ENCODE assay signal across 2 cellular contexts in the genomic region with DNA sequence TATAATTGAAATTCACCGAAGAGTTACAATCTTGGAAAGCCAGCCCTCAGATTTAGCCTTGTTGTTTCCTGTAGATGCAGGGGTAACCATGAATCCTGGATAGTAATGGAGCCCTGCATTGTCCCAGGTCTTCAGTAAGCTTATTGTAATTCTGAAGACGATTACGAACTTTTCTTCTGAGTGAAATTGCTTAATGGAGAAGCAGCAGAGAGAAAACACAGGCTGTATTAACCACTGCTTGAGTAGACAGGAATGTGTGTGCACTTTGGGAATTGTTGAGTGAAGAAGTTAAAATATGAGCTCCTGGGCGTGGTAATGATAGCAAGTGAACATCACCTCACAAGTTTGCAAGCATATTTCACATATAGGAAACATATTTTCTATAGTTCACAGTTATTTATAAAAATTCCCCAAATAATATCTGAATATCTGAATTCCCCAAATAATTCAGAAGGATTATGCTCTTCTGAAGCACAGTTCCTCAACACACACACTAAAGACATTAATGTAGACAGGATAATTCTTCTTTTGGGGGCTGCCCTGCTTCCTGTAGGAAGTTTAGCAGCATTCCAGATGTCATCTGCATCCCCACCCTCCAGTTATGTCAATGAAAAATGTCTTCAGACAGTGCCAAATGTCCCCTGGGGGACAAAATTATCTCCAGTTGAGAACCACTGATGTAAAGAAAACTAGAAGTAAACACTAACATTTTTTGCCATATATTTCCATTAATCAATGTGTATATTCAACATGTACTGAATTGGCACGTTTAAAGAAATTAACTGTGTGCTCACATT.
TF ChIP-seq lines count a peak whose summit lies in the region.

No MANE protein-coding gene starts in this region.

TF ChIP-seq in A549, 52 proteins besides CTCF, POLR2A, EP300 and RAD21:
- TF ChIP-seq TP53 (CRISPR knock-in tag; IDR thresholded peaks at IDR 0.05), result no peak
- TF ChIP-seq ZNF302 (CRISPR knock-in tag; IDR thresholded peaks at IDR 0.05), result no peak
- no peak for TF ChIP-seq HDAC2 (IDR thresholded peaks at IDR 0.05)
- TF ChIP-seq, protein P1, sequence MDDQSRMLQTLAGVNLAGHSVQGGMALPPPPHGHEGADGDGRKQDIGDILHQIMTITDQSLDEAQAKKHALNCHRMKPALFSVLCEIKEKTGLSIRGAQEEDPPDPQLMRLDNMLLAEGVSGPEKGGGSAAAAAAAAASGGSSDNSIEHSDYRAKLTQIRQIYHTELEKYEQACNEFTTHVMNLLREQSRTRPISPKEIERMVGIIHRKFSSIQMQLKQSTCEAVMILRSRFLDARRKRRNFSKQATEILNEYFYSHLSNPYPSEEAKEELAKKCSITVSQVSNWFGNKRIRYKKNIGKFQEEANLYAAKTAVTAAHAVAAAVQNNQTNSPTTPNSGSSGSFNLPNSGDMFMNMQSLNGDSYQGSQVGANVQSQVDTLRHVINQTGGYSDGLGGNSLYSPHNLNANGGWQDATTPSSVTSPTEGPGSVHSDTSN (IDR thresholded peaks at IDR 0.05), result no peak
- TF ChIP-seq ATOH8 (CRISPR knock-in tag; IDR thresholded peaks at IDR 0.05; ENCODE audit: low read depth), result no peak
- no peak for TF ChIP-seq HMGXB4 (CRISPR knock-in tag; IDR thresholded peaks at IDR 0.05; ENCODE audit: borderline replicate concordance)
- TF ChIP-seq FOSL2 (IDR thresholded peaks at IDR 0.05), result no peak
- TF ChIP-seq FOSL2 (CRISPR knock-in tag; IDR thresholded peaks at IDR 0.05), result no peak
- no peak for TF ChIP-seq HOXB13 (CRISPR knock-in tag; IDR thresholded peaks at IDR 0.05; ENCODE audit: low read depth)
- TF ChIP-seq ELK1 (IDR thresholded peaks at IDR 0.05; ENCODE audit: low read depth, low read length), result no peak
- no peak for TF ChIP-seq SMC3 (IDR thresholded peaks at IDR 0.05)
- TF ChIP-seq TFCP2L1 (CRISPR knock-in tag; IDR thresholded peaks at IDR 0.05), result no peak
- no peak for TF ChIP-seq HEYL (CRISPR knock-in tag; IDR thresholded peaks at IDR 0.05)

TF ChIP-seq in endothelial cell of umbilical vein, 7 proteins besides CTCF, POLR2A, EP300 and RAD21:
- TF ChIP-seq EZH2 (IDR thresholded peaks at IDR 0.05; ENCODE audit: borderline replicate concordance, low read depth, low read length, severe bottlenecking) (no peak), MYC (IDR thresholded peaks at IDR 0.05; ENCODE audit: low read depth, low read length) (no peak), JUN (IDR thresholded peaks at IDR 0.05; ENCODE audit: borderline replicate concordance, insufficient read depth, insufficient read length, low read depth) (no peak), POLR2AphosphoS5 (IDR thresholded peaks at IDR 0.05; ENCODE audit: insufficient read depth, low read depth, low read length) (no peak), GATA2 (IDR thresholded peaks at IDR 0.05; ENCODE audit: insufficient read depth, insufficient read length, low read depth, low read length) (no peak), FOS (IDR thresholded peaks at IDR 0.05; ENCODE audit: borderline replicate concordance, insufficient read depth, low read length) (no peak)
- TF ChIP-seq, protein P2, sequence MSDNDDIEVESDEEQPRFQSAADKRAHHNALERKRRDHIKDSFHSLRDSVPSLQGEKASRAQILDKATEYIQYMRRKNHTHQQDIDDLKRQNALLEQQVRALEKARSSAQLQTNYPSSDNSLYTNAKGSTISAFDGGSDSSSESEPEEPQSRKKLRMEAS (IDR thresholded peaks at IDR 0.05; ENCODE audit: insufficient read depth, insufficient read length), result no peak
